Comparison of ENCODE assay signal across 8 cellular contexts in the genomic region with DNA sequence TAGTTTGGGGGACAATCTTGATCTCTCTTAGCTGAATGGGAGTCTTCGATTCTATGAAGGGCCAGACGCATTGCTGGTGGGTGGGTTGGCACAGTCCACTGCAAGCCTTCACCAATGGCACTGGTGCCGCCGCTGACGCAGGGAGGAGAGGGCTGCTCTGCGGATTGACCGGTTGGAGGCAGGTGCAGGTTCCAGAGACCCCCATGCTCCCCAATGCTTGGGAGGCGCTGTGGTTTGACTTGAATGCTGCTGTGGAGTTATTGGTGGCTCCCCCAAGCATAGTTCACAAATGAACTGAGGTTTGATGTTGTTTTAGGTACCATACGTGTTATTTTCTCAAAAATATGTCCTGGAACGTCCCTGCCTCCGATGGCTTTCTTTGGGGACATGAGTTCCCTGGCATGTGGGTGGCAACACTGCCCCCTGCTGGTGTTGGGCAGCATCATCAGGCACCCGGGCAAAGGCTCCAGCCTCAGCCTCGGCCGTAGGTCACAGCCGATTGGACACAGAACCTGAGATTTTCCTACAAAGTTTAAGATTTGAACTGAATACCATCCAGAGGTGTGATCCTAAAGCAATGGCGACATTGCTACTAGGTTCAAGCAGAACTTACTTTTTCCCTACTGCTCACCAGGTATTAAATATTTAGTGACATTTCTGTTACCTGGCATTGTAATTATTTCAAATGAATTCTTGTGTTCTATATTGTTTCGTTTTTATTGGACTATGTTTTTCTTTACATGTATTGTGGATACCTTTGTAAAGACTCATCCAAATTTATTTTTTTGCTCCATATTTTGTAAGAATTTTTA.
DNase-seq lines count a peak whose midpoint lies in the region; ATAC-seq and TF ChIP-seq lines count a peak whose summit lies in the region.

No MANE protein-coding gene starts in this region.

- peak; percentile 91 for TF ChIP-seq CTCF in activated CD8-positive, alpha-beta T cell treated with anti-CD3 and anti-CD28 coated beads for 36 hours (IDR thresholded peaks at IDR 0.05)

- H3K9me3 Mint-ChIP-seq in activated CD8-positive, alpha-beta T cell treated with anti-CD3 and anti-CD28 coated beads for 36 hours: no peaks in the 10 kb centered on the region
- no peaks in the 10 kb centered on the region for H3K9me3 Mint-ChIP-seq in memory B cell

- H3K4me1 Mint-ChIP-seq in activated CD8-positive, alpha-beta T cell treated with anti-CD3 and anti-CD28 coated beads for 36 hours (ENCODE audit: low read depth): peaks cover 12% of the 10 kb centered on the region
- peaks cover 5% of the 10 kb centered on the region for H3K4me1 Mint-ChIP-seq in memory B cell

- POLR2A ChIA-PET in activated CD8-positive, alpha-beta T cell treated with anti-CD3 and anti-CD28 coated beads for 36 hours (lab: Charles Lee): no interaction called here

- DNase-seq in AG20443 (ENCODE audit: low spot score): peak; percentile 94
- peak; percentile 65 for DNase-seq in NCI-H460 (ENCODE audit: extremely low read depth, low read depth)
- peak; percentile 83 for DNase-seq in activated CD8-positive, alpha-beta T cell treated with anti-CD3 and anti-CD28 coated beads for 36 hours
- peak; percentile 63 for DNase-seq in effector CD8-positive, alpha-beta T cell (lab: John Stamatoyannopoulos, UW)
- DNase-seq in memory B cell (ENCODE audit: low spot score in 2 of 2): peak; percentile 72 to 80
- DNase-seq in stimulated activated CD8-positive, alpha-beta memory T cell treated with anti-CD3 and anti-CD28 coated beads, Interleukin-15, amount 100 ng/mL, for 24 hours (ENCODE audit: low read depth): peak; percentile 68

- CTCF ChIA-PET in activated CD8-positive, alpha-beta T cell treated with anti-CD3 and anti-CD28 coated beads for 36 hours (lab: Charles Lee): interaction anchor here (0.6 to 2.2 kb wide), 17 partner anchors 9 to 364 kb away, joined by 3 to 13 read pairs (median 4); no protein-coding TSS in a partner anchor

- ATAC-seq in GM18520 (IDR thresholded peaks at IDR 0.05; ENCODE audit: unreplicated experiment): peak; percentile 64
- ATAC-seq in HG03097 (IDR thresholded peaks at IDR 0.05; ENCODE audit: low FRiP score, unreplicated experiment): peak; percentile 89
- ATAC-seq in activated CD8-positive, alpha-beta T cell treated with anti-CD3 and anti-CD28 coated beads for 36 hours: peak; percentile 93
- ATAC-seq in memory B cell (ENCODE audit: low read depth): peak; percentile 87

- peaks cover 1% of the 10 kb centered on the region for H3K27me3 Mint-ChIP-seq in activated CD8-positive, alpha-beta T cell treated with anti-CD3 and anti-CD28 coated beads for 36 hours
- H3K27me3 Mint-ChIP-seq in memory B cell: no peaks in the 10 kb centered on the region

- H3K36me3 Mint-ChIP-seq in activated CD8-positive, alpha-beta T cell treated with anti-CD3 and anti-CD28 coated beads for 36 hours (ENCODE audit: low read depth): no peaks in the 10 kb centered on the region
- H3K36me3 Mint-ChIP-seq in memory B cell: no peaks in the 10 kb centered on the region

- H3K27ac Mint-ChIP-seq in activated CD8-positive, alpha-beta T cell treated with anti-CD3 and anti-CD28 coated beads for 36 hours: no peak overlapping the region
- no peak overlapping the region for H3K27ac Mint-ChIP-seq in memory B cell

- intact Hi-C loops in activated CD8-positive, alpha-beta T cell treated with anti-CD3 and anti-CD28 coated beads for 36 hours (cut with micrococcal nuclease): loop anchor here (2.0 to 10.0 kb wide), 2 partner anchors 105 to 227 kb away; a partner anchor contains a TSS

- no peak overlapping the region for H3K4me3 Mint-ChIP-seq in activated CD8-positive, alpha-beta T cell treated with anti-CD3 and anti-CD28 coated beads for 36 hours
- H3K4me3 Mint-ChIP-seq in memory B cell: no peak overlapping the region

Comparison
In these comparisons a context has a peak if more than half of its experiments do, and no peak if none do; other contexts are left out.
1. Peak in every context shown above with its lines: DNase-seq and ATAC-seq.